In genomic region chr19:17997969-17998826, GRCh38 we compare ENCODE assay signal across 12 cellular contexts. TPM values are rescaled to one million over a fixed set of nuclear protein-coding genes. Genes with fewer than 3 reads are reported as not detected.
DNase-seq lines count a peak whose midpoint lies in the region; ATAC-seq and TF ChIP-seq lines count a peak whose summit lies in the region.
"Had no signal": no experiment of that assay in that cellular context is flagged by ENCODE, and none has a peak within 500 bp of the region (broad histone marks: within the 10 kb centered on the region; RNA-seq: fewer than 3 reads in every experiment).

No MANE protein-coding gene starts in this region.

- H3K27ac ChIP-seq in ACC112 (ENCODE audit: low read depth, low read length) (peak overlapping the region; percentile 43; the same call in 1 of the 2 replicates), thyroid gland (no peak overlapping the region)
- H3K27ac ChIP-seq: KMS-11, psoas muscle, SK-N-MC had no signal

- intact Hi-C loops in thyroid gland (cut with DNase I): loop anchor here (2.0 to 5.0 kb wide), 2 partner anchors 55 to 136 kb away; no protein-coding TSS in a partner anchor

- in situ Hi-C loops in GM13977 (cut with MboI; ENCODE audit: low pct_unique_long_range_greater_than_20kb, low sequenced_read_pairs, unreplicated experiment): no loop called here

- TF ChIP-seq CTCF in GM13977 (IDR thresholded peaks at IDR 0.05; ENCODE audit: extremely low read depth, insufficient read depth, missing control alignments): peak; percentile 38
- TF ChIP-seq CTCF in thyroid gland (IDR thresholded peaks at IDR 0.05): peak in 1 of 6 experiments; percentile 10

- no peak overlapping the region for H3K4me3 Mint-ChIP-seq in T-helper 17 cell

- no peaks in the 10 kb centered on the region for H3K36me3 Mint-ChIP-seq in T-helper 17 cell (ENCODE audit: low read depth)

- peaks cover 18% of the 10 kb centered on the region for H3K79me2 ChIP-seq in ACC112 (ENCODE audit: control insufficient read depth, insufficient read depth, low read length, unreplicated experiment)

- no peak for DNase-seq in GM13977 (ENCODE audit: low spot score)
- no peak for DNase-seq in T-helper 17 cell
- DNase-seq in islet precursor cell: peak; percentile 64
- DNase-seq in NOMO-1 treated with DMSO at 0.1 percent for 48 hours (lab: John Stamatoyannopoulos, UW; ENCODE audit: unreplicated experiment): no peak
- DNase-seq in NCI-H524 (lab: John Stamatoyannopoulos, UW): no peak
- no peak for DNase-seq in left lobe of liver (ENCODE audit: low spot score)
- DNase-seq in thyroid gland: no peak
- DNase-seq: stimulated activated naive CD8-positive, alpha-beta T cell treated with anti-CD3 and anti-CD28 coated beads, Interleukin-15, Interleukin-2, amounts not matched to agents 100 U/mL and 50 U/mL, for 24 hours had no signal

- H3K4me1 Mint-ChIP-seq in T-helper 17 cell: peaks cover 24% of the 10 kb centered on the region

- H3K36me3 ChIP-seq in ACC112 (ENCODE audit: insufficient read depth, low read length) (no peaks in the 10 kb centered on the region), thyroid gland (no peaks in the 10 kb centered on the region)

- no peak for TF ChIP-seq POLR2A in thyroid gland (IDR thresholded peaks at IDR 0.05)

- H3K27ac Mint-ChIP-seq in T-helper 17 cell: peak overlapping the region; percentile 99

- H2AFZ ChIP-seq in ACC112 (ENCODE audit: low read length, unreplicated experiment): peak overlapping the region; percentile 38

- ATAC-seq in T-helper 17 cell (no peak), left lobe of liver (no peak)
- ATAC-seq: stimulated activated naive CD8-positive, alpha-beta T cell treated with anti-CD3 and anti-CD28 coated beads, Interleukin-15, Interleukin-2, amounts not matched to agents 100 U/mL and 50 U/mL, for 24 hours had no signal

- 73 to 76% methylated on average over 16 to 20 of the region's 41 CpGs for WGBS in thyroid gland, 2 donors

- H3K4me1 ChIP-seq in ACC112 (ENCODE audit: control insufficient read depth, insufficient read depth, low read length, unreplicated experiment) (peaks cover 11% of the 10 kb centered on the region), thyroid gland (peaks cover 4 to 17% of the 10 kb centered on the region in 2 donors)
- H3K4me1 ChIP-seq: psoas muscle had no signal

- H3K27me3 ChIP-seq in ACC112 (ENCODE audit: insufficient read depth, low read length) (no peaks in the 10 kb centered on the region), thyroid gland (no peaks in the 10 kb centered on the region)

- H3K4me3 ChIP-seq in ACC112 (ENCODE audit: low read depth, low read length) (peak overlapping the region; percentile 60), thyroid gland (replicated peaks in 1 of 3) (no peak overlapping the region)
- H3K4me3 ChIP-seq: psoas muscle, SK-N-MC had no signal

- H3K9me3 ChIP-seq in T-helper 17 cell (ENCODE audit: control insufficient read depth, low read length, poor library complexity, severe bottlenecking) (no peaks in the 10 kb centered on the region), thyroid gland (no peaks in the 10 kb centered on the region)
- H3K9me3 ChIP-seq: psoas muscle had no signal

- no peaks in the 10 kb centered on the region for H3K27me3 Mint-ChIP-seq in T-helper 17 cell

RNA-seq across cellular contexts. Expression of gene ARRDC2, which starts 9.8 kb away (rescaled TPM):
- 100 to 1,000 TPM; 165 to 166 TPM for total RNA-seq in T-helper 17 cell
- 6.3 TPM for total RNA-seq in left lobe of liver
- total RNA-seq in thyroid gland: 100 to 1,000 TPM in 2 of 4 donors, 10 to 100 TPM in 2; 51.1 to 120 (median 82.8) TPM

RNA-seq across cellular contexts. Expression of gene KCNN1, which starts 31.3 kb away (rescaled TPM):
- total RNA-seq in T-helper 17 cell (not detected), left lobe of liver (not detected), thyroid gland (under 1 TPM in 1 of 4 donors, not detected in 3; 0.22 TPM)
- total RNA-seq: psoas muscle had no signal
